ENCODE assay signal across 21 cellular contexts in the genomic region with DNA sequence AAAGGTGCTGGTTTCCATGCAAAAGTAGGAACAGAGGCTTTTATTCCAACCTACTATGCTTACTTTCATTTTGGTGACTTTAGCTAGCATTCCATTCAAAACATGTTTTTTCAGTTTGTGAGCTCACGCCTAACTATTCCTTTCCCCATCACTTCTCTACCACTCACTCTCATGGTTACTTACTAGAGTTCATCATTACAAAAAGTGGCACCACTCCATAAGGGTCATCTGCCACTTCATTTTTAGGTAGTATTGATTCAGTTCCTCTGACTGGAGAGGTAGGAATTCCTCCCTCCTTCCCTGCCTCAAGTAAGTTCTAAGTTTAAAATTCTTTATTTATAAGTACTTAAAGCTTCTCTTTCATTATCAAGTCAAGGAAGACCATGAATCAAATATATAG.
A peak's percentile ranks its signal among the peaks of the same experiment; 100 is the strongest.
DNase-seq lines count a peak whose midpoint lies in the region; ATAC-seq, FAIRE-seq and TF ChIP-seq lines count a peak whose summit lies in the region.
"Had no signal": no experiment of that assay in that cellular context is flagged by ENCODE, and none has a peak within 500 bp of the region (broad histone marks: within the 10 kb centered on the region; RNA-seq: fewer than 3 reads in every experiment).

No MANE protein-coding gene starts in this region.

- H3K23me2 ChIP-seq in H1 (ENCODE audit: low read depth, low read length) = no peaks in the 10 kb centered on the region

- DNase-seq in EH (ENCODE audit: low read depth) = peak; percentile 16
- no peak for DNase-seq in HFFc6
- no peak for DNase-seq in H1 (ENCODE audit: low read depth in 1 of 2, low spot score in 2 of 2)
- no peak for DNase-seq in anterior cingulate cortex (lab: John Stamatoyannopoulos, UW)
- DNase-seq in NCI-H2107 treated with DMSO at 0.1 percent for 48 hours (lab: John Stamatoyannopoulos, UW; ENCODE audit: unreplicated experiment) = no peak
- DNase-seq: CD4-positive, CD25-positive, alpha-beta regulatory T cell; DMS79; GM23248; NCI-H1417; NCI-H1694 treated with DMSO at 0.1 percent for 48 hours; NCI-H2081 treated with DMSO at 0.1 percent for 48 hours; NCI-H446; NCI-H526 treated with DMSO at 0.1 percent for 48 hours; OCI-M1; RPMI8226; SHP77 treated with DMSO at 0.1 percent for 48 hours had no signal

- H2BK12ac ChIP-seq in H1 (ENCODE audit: low read depth, low read length) = no peak overlapping the region

- no peak overlapping the region for H4K8ac ChIP-seq in H1 (ENCODE audit: extremely low read depth, insufficient read depth, low read length)

- no peak overlapping the region for H3K27ac ChIP-seq in H1 (ENCODE audit: low read depth, low read length)
- H3K27ac ChIP-seq: GM23248, KMS-11, SK-N-MC had no signal

- no peak overlapping the region for H4K91ac ChIP-seq in H1 (replicated peaks; ENCODE audit: insufficient read length, low read length)

- peaks cover 34% of the 10 kb centered on the region for H3K4me1 Mint-ChIP-seq in HFFc6 (ENCODE audit: low read depth)
- H3K4me1 Mint-ChIP-seq: CD4-positive, CD25-positive, alpha-beta regulatory T cell had no signal

- no peaks in the 10 kb centered on the region for H3K79me1 ChIP-seq in H1 (ENCODE audit: low read depth, low read length)

- ATAC-seq in GM21528 (IDR thresholded peaks at IDR 0.05; ENCODE audit: low FRiP score, unreplicated experiment) = no peak
- ATAC-seq: GM12878 had no signal

- no peak overlapping the region for H2BK20ac ChIP-seq in H1 (ENCODE audit: low read length)

- no peaks in the 10 kb centered on the region for H3K79me2 ChIP-seq in H1 (ENCODE audit: control insufficient read depth in 1 of 2, insufficient read depth in 2 of 2, low read length in 2 of 2)

- WGBS in H1 (ENCODE audit: extremely low coverage in 1 of 2, insufficient coverage in 1 of 2, insufficient read length in 1 of 2, insufficient replicate concordance in 2 of 2, low coverage in 1 of 2, low lambda C conversion rate in 2 of 2, missing lambda C conversion rate in 1 of 2), 2 experiments = 84% methylated on average over 1 of the region's 1 CpG; no CpG with 5 or more reads in 1 of the 2 experiments

- H2BK120ac ChIP-seq in H1 (replicated peaks; ENCODE audit: low read depth, low read length) = no peak overlapping the region

- POLR2A ChIA-PET in H1 (lab: Charles Lee; ENCODE audit: partially characterized antibody) = interaction anchor here (2.6 kb wide), 1 partner anchor 11 kb away, joined by 9 read pairs; no protein-coding TSS in a partner anchor

- CTCF ChIA-PET in H1 (lab: Charles Lee; ENCODE audit: partially characterized antibody) = interaction anchor here (1.2 kb wide), 1 partner anchor 167 kb away, joined by 3 read pairs; no protein-coding TSS in a partner anchor

- H3K4me2 ChIP-seq in H1 (ENCODE audit: insufficient read depth in 1 of 2, low read depth in 2 of 2, low read length in 2 of 2) (no peak overlapping the region), skeletal muscle satellite cell (ENCODE audit: low read length) (peak overlapping the region; percentile 41)
- H3K4me2 ChIP-seq: KMS-11 had no signal

- H3K36me3 Mint-ChIP-seq in HFFc6 (ENCODE audit: low read depth) = no peaks in the 10 kb centered on the region
- H3K36me3 Mint-ChIP-seq: CD4-positive, CD25-positive, alpha-beta regulatory T cell had no signal

- peaks cover 1% of the 10 kb centered on the region; the same call in 1 of the 2 replicates for H3K27me3 Mint-ChIP-seq in HFFc6 (ENCODE audit: insufficient read depth)
- H3K27me3 Mint-ChIP-seq: CD4-positive, CD25-positive, alpha-beta regulatory T cell had no signal

- no peaks in the 10 kb centered on the region; a peak in 1 of 4 replicates for H3K9me3 ChIP-seq in H1 (ENCODE audit: insufficient read depth in 2 of 2, low read depth in 1 of 2, low read length in 1 of 2)
- no peaks in the 10 kb centered on the region for H3K9me3 ChIP-seq in skeletal muscle satellite cell (replicated peaks; ENCODE audit: low read length)

- no peak for TF ChIP-seq POLR2A in H1 (IDR thresholded peaks at IDR 0.05; ENCODE audit: control extremely low read depth in 1 of 2, low read depth in 2 of 2, low read length in 2 of 2)

- H3K9me3 Mint-ChIP-seq in HFFc6 = no peaks in the 10 kb centered on the region

- no peaks in the 10 kb centered on the region for H4K20me1 ChIP-seq in H1 (replicated peaks in 1 of 2; ENCODE audit: control insufficient read depth in 1 of 2, insufficient read depth in 2 of 2, low read length in 2 of 2)

- no peak overlapping the region for H3K9ac ChIP-seq in H1 (replicated peaks in 1 of 4; ENCODE audit: extremely low read depth in 1 of 4, low read depth in 3 of 4, low read length in 3 of 4)
- H3K9ac ChIP-seq in skeletal muscle satellite cell (ENCODE audit: low read depth, low read length) = no peak overlapping the region
- H3K9ac ChIP-seq: GM23248, KMS-11 had no signal

- no peak overlapping the region for H3K23ac ChIP-seq in H1 (ENCODE audit: insufficient read length)

- no peaks in the 10 kb centered on the region; a peak in 1 of 7 replicates for H3K27me3 ChIP-seq in H1 (replicated peaks in 1 of 4; ENCODE audit: control insufficient read depth in 3 of 4, extremely low read depth in 1 of 4, insufficient read depth in 3 of 4, low read length in 3 of 4)
- H3K27me3 ChIP-seq in skeletal muscle satellite cell (ENCODE audit: control insufficient read depth, insufficient read depth, low read length) = no peaks in the 10 kb centered on the region

- TF ChIP-seq RAD21 in H1 (IDR thresholded peaks at IDR 0.05 in 1 of 2, conservative IDR thresholded peaks at IDR 0.05 in 1 of 2; ENCODE audit: low read depth in 2 of 2, low read length in 2 of 2) = no peak

- no peak overlapping the region for H3K4me3 ChIP-seq in H1 (ENCODE audit: extremely low read depth in 1 of 4, insufficient read depth in 2 of 4, low read depth in 3 of 4, low read length in 4 of 4)
- no peak overlapping the region for H3K4me3 ChIP-seq in skeletal muscle satellite cell (ENCODE audit: low read length)
- H3K4me3 ChIP-seq: GM12878, GM23248, SK-N-MC had no signal

- H3K18ac ChIP-seq in H1 (ENCODE audit: extremely low read depth, low read length) = no peak overlapping the region

- H2AFZ ChIP-seq in H1 (ENCODE audit: low read length) = no peak overlapping the region
- H2AFZ ChIP-seq: GM23248 had no signal

- FAIRE-seq in H1 (lab: Jason Lieb, UNC) = peak; percentile 24
- FAIRE-seq: GM12878 had no signal

- no peak overlapping the region for H3K4ac ChIP-seq in H1 (replicated peaks; ENCODE audit: insufficient read length, low read depth, low read length)

- no peak overlapping the region for H3K27ac Mint-ChIP-seq in HFFc6
- H3K27ac Mint-ChIP-seq: CD4-positive, CD25-positive, alpha-beta regulatory T cell had no signal

- TF ChIP-seq CTCF in HFFc6 (IDR thresholded peaks at IDR 0.05) = no peak
- TF ChIP-seq CTCF in H1 (IDR thresholded peaks at IDR 0.05; ENCODE audit: control extremely low read depth in 1 of 3, insufficient read depth in 1 of 3, low read depth in 1 of 3, low read length in 3 of 3) = no peak

- H2BK15ac ChIP-seq in H1 (ENCODE audit: low read length) = no peak overlapping the region

- H3K4me1 ChIP-seq in H1 (replicated peaks in 1 of 4; ENCODE audit: control insufficient read depth in 3 of 4, insufficient read depth in 4 of 4, low read length in 3 of 4) (peaks cover 0 to 9% (median 8%) of the 10 kb centered on the region in 4 experiments; a peak in 4 of 7 replicates), skeletal muscle satellite cell (ENCODE audit: control insufficient read depth, insufficient read depth, low read length) (peaks cover 26% of the 10 kb centered on the region)

- no peak overlapping the region for H2AK5ac ChIP-seq in H1 (ENCODE audit: low read depth, low read length)

- no peak for TF ChIP-seq EP300 in H1 (IDR thresholded peaks at IDR 0.05; ENCODE audit: borderline replicate concordance in 1 of 2, low read depth in 2 of 2, low read length in 2 of 2)

- H3K14ac ChIP-seq in H1 (ENCODE audit: insufficient read length) = no peak overlapping the region

- no peak overlapping the region for H4K5ac ChIP-seq in H1 (ENCODE audit: insufficient read length, low read depth, low read length)

- H3K36me3 ChIP-seq in H1 (ENCODE audit: control insufficient read depth in 2 of 4, insufficient read depth in 4 of 4, low read length in 3 of 4) = no peaks in the 10 kb centered on the region
- no peaks in the 10 kb centered on the region for H3K36me3 ChIP-seq in skeletal muscle satellite cell (ENCODE audit: insufficient read depth, low read length)

- peak overlapping the region; percentile 58; the same call in 1 of the 2 replicates for H3K4me3 Mint-ChIP-seq in HFFc6
- H3K4me3 Mint-ChIP-seq: CD4-positive, CD25-positive, alpha-beta regulatory T cell had no signal

- H2BK5ac ChIP-seq in H1 (ENCODE audit: low read depth, low read length) = no peak overlapping the region

- no peak overlapping the region for H3K56ac ChIP-seq in H1 (replicated peaks; ENCODE audit: insufficient read length, low read depth, low read length)

TF ChIP-seq in H1, 55 proteins besides CTCF, POLR2A, EP300 and RAD21 (continues in another document):
- TF ChIP-seq CEBPB (IDR thresholded peaks at IDR 0.05; ENCODE audit: low read depth, low read length) (no peak), SIX5 (IDR thresholded peaks at IDR 0.05; ENCODE audit: low read depth, low read length) (no peak), SAP30 (IDR thresholded peaks at IDR 0.05; ENCODE audit: insufficient read depth, insufficient replicate concordance, low read length) (no peak), SP4 (IDR thresholded peaks at IDR 0.05; ENCODE audit: low read length) (no peak), RFX5 (IDR thresholded peaks at IDR 0.05; ENCODE audit: borderline replicate concordance, low read depth, low read length) (no peak)
- TF ChIP-seq, protein P1, sequence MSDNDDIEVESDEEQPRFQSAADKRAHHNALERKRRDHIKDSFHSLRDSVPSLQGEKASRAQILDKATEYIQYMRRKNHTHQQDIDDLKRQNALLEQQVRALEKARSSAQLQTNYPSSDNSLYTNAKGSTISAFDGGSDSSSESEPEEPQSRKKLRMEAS (IDR thresholded peaks at IDR 0.05) = no peak
